In genomic region chr1:115771847-115772457, GRCh38 we compare ENCODE assay signal across 9 cellular contexts. TPM values are rescaled to one million over a fixed set of nuclear protein-coding genes. Genes with fewer than 3 reads are reported as not detected.
DNase-seq lines count a peak whose midpoint lies in the region; ATAC-seq and TF ChIP-seq lines count a peak whose summit lies in the region.
"Had no signal": no experiment of that assay in that cellular context is flagged by ENCODE, and none has a peak within 500 bp of the region (broad histone marks: within the 10 kb centered on the region; RNA-seq: fewer than 3 reads in every experiment).

No MANE protein-coding gene starts in this region.

- H3K56ac ChIP-seq in mesendoderm (ENCODE audit: low read length): peak overlapping the region; percentile 62

- no peak overlapping the region for H4K5ac ChIP-seq in mesendoderm (ENCODE audit: low read length)

- no peak overlapping the region for H2BK5ac ChIP-seq in mesendoderm (ENCODE audit: low read length)

- H3K27me3 ChIP-seq in mesendoderm (ENCODE audit: insufficient read depth, low read length, poor library complexity): no peaks in the 10 kb centered on the region
- no peaks in the 10 kb centered on the region for H3K27me3 ChIP-seq in vagina

- no peaks in the 10 kb centered on the region for H3K79me2 ChIP-seq in mesendoderm (ENCODE audit: control insufficient read depth, insufficient read depth, low read length)

- no peak overlapping the region for H2BK15ac ChIP-seq in mesendoderm (replicated peaks; ENCODE audit: low read depth)

- WGBS in mesendoderm (ENCODE audit: extremely low coverage, insufficient coverage, low lambda C conversion rate): no CpG with 5 or more reads among the region's 10 CpGs

- H3K18ac ChIP-seq in mesendoderm (ENCODE audit: low read length): peak overlapping the region; percentile 77

- no peaks in the 10 kb centered on the region for H3K79me1 ChIP-seq in mesendoderm (ENCODE audit: low read length)

- DNase-seq in AG10803 (ENCODE audit: low read depth) (peak; percentile 86), NCI-H1417 (lab: John Stamatoyannopoulos, UW) (peak; percentile 92 to 96 (median 95)), epithelial cell of proximal tubule (ENCODE audit: low read depth) (no peak), mesendoderm (peak; percentile 97), vagina (ENCODE audit: extremely low spot score in 2 of 2) (peak in 1 of 2 donors; percentile 88)

- H3K4me2 ChIP-seq in mesendoderm (ENCODE audit: low read length): peak overlapping the region; percentile 30

- no peaks in the 10 kb centered on the region for H3K4me1 ChIP-seq in mesendoderm (ENCODE audit: control insufficient read depth, low read depth, low read length)
- H3K4me1 ChIP-seq in vagina: peaks cover 7% of the 10 kb centered on the region

- no peak overlapping the region for H2AK5ac ChIP-seq in mesendoderm (ENCODE audit: low read length)

- H3K4ac ChIP-seq in mesendoderm (ENCODE audit: low read depth, low read length): no peak overlapping the region

- no peaks in the 10 kb centered on the region for H3K9me3 ChIP-seq in vagina

- H2BK120ac ChIP-seq in mesendoderm (ENCODE audit: low read depth, low read length): no peak overlapping the region

- H3K4me3 ChIP-seq in AG10803 (ENCODE audit: low read length) (no peak overlapping the region), epithelial cell of proximal tubule (ENCODE audit: low read depth, low read length) (no peak overlapping the region), mesendoderm (ENCODE audit: low read length) (no peak overlapping the region), vagina (no peak overlapping the region)

- no peak for TF ChIP-seq POLR2A in vagina (IDR thresholded peaks at IDR 0.05)

- no peak overlapping the region for H3K23ac ChIP-seq in mesendoderm (ENCODE audit: low read length)

- intact Hi-C loops in vagina (cut with DNase I): loop anchor here (5.0 to 10.0 kb wide), 2 partner anchors 55 to 227 kb away; no protein-coding TSS in a partner anchor

- H3K27ac ChIP-seq in mesendoderm (ENCODE audit: low read depth, low read length) (peak overlapping the region; percentile 57), vagina (peak overlapping the region; percentile 53)

- peak overlapping the region; percentile 10 for H3K9ac ChIP-seq in mesendoderm (ENCODE audit: low read length)

- ATAC-seq in GM18499 (IDR thresholded peaks at IDR 0.05; ENCODE audit: insufficient read depth, unreplicated experiment) (peak; percentile 76), HG02938 (IDR thresholded peaks at IDR 0.05; ENCODE audit: unreplicated experiment) (peak; percentile 89), SK-N-SH treated with all-trans-retinoic acid at 6 μM for 48 hours (peak; percentile 99)

- H4K8ac ChIP-seq in mesendoderm (ENCODE audit: low read depth, low read length): no peak overlapping the region

- H3K36me3 ChIP-seq in mesendoderm (ENCODE audit: control insufficient read depth, insufficient read depth, low read length) (no peaks in the 10 kb centered on the region), vagina (no peaks in the 10 kb centered on the region)

- TF ChIP-seq CTCF in AG10803 (conservative IDR thresholded peaks at IDR 0.05; ENCODE audit: low read length) (peak; percentile 84), epithelial cell of proximal tubule (conservative IDR thresholded peaks at IDR 0.05; ENCODE audit: low read depth, low read length) (peak; percentile 80), vagina (IDR thresholded peaks at IDR 0.05) (peak; percentile 52 to 82 (median 74))

TF ChIP-seq in SK-N-SH treated with all-trans-retinoic acid at 6 μM for 48 hours, 23 proteins besides CTCF, POLR2A, EP300 and RAD21:
- TF ChIP-seq CREB5 (CRISPR knock-in tag; IDR thresholded peaks at IDR 0.05; ENCODE audit: low read depth): no peak
- no peak for TF ChIP-seq SNAI2 (CRISPR knock-in tag; IDR thresholded peaks at IDR 0.05)
- no peak for TF ChIP-seq PATZ1 (CRISPR knock-in tag; IDR thresholded peaks at IDR 0.05; ENCODE audit: borderline replicate concordance)
- TF ChIP-seq ZNF70 (CRISPR knock-in tag; IDR thresholded peaks at IDR 0.05): no peak
- TF ChIP-seq TSHZ2 (CRISPR knock-in tag; IDR thresholded peaks at IDR 0.05): no peak
- TF ChIP-seq ZNF8 (CRISPR knock-in tag; IDR thresholded peaks at IDR 0.05): no peak
- no peak for TF ChIP-seq CSDC2 (CRISPR knock-in tag; IDR thresholded peaks at IDR 0.05)
- TF ChIP-seq TOX (CRISPR knock-in tag; IDR thresholded peaks at IDR 0.05; ENCODE audit: borderline replicate concordance): no peak
- TF ChIP-seq BACH2 (CRISPR knock-in tag; IDR thresholded peaks at IDR 0.05; ENCODE audit: borderline replicate concordance): no peak
- TF ChIP-seq TCF4 (CRISPR knock-in tag; IDR thresholded peaks at IDR 0.05; ENCODE audit: borderline replicate concordance): no peak

RNA-seq across cellular contexts. Expression of gene CASQ2, which starts 3.4 kb away (rescaled TPM):
- total RNA-seq in epithelial cell of proximal tubule (not detected in 2 replicates), vagina (3.2 TPM)
- not detected for polyA plus RNA-seq in mesendoderm (2013, experiment 1 of 2)
- polyA plus RNA-seq in mesendoderm (2013, experiment 2 of 2): 0.01 TPM
- total RNA-seq: T-helper 1 cell treated with Interleukin-12 subunit alpha and Interleukin-12 subunit beta and Interleukin-4 antibody, amounts not matched to agents 30 ng/mL and 1 ng/mL, for 36 hours had no signal
